In genomic region chr3:57227204-57227929, GRCh38 we compare ENCODE assay signal across 8 cellular contexts. TPM values are rescaled to one million over a fixed set of nuclear protein-coding genes. Genes with fewer than 3 reads are reported as not detected.
DNase-seq lines count a peak whose midpoint lies in the region; ATAC-seq and TF ChIP-seq lines count a peak whose summit lies in the region.

Gene APPL1 (plus strand): TSS chr3:57227729. CDS start chr3:57227884, 155 bp downstream.

- H3K36me3 ChIP-seq in hepatocyte (replicated peaks; ENCODE audit: insufficient read depth, low read depth): no peaks in the 10 kb centered on the region
- no peaks in the 10 kb centered on the region for H3K36me3 ChIP-seq in aorta (ENCODE audit: control insufficient read depth in 1 of 2, insufficient read depth in 2 of 2, low read length in 1 of 2)

- H3K4me1 ChIP-seq in hepatocyte (ENCODE audit: insufficient read depth) (no peaks in the 10 kb centered on the region), aorta (ENCODE audit: control insufficient read depth in 1 of 2, insufficient read depth in 2 of 2, low read length in 2 of 2) (peaks cover 0 to 1% of the 10 kb centered on the region in 2 donors)

- H3K9me3 ChIP-seq in hepatocyte (ENCODE audit: low read depth) (no peaks in the 10 kb centered on the region), aorta (ENCODE audit: control insufficient read depth, low read length) (no peaks in the 10 kb centered on the region)

- intact Hi-C loops in aorta (cut with DNase I): loop anchor here (2.0 to 10.0 kb wide), 4 partner anchors 63 to 530 kb away; partner anchors contain the start of genes IL17RD (in 1 of the 2) and SLMAP (in 1 of the 2)

- peak within 1 kb of the TSS; percentile 94 for H3K27ac ChIP-seq in hepatocyte
- peak within 1 kb of the TSS; percentile 20 to 85 for H3K27ac ChIP-seq in aorta (ENCODE audit: low read depth in 1 of 2, low read length in 2 of 2)

- DNase-seq in NCI-H146 (lab: John Stamatoyannopoulos, UW): peak; percentile 91
- DNase-seq in T1000 (lab: John Stamatoyannopoulos, UW): peak; percentile 90
- peak; percentile 98 for DNase-seq in astrocyte of the hippocampus (ENCODE audit: low read depth, low spot score)
- DNase-seq in hepatocyte (ENCODE audit: low spot score): peak; percentile 96
- DNase-seq in renal cortical epithelial cell (ENCODE audit: low read depth): peak; percentile 64
- peak; percentile 95 to 97 for DNase-seq in aorta

- H3K79me2 ChIP-seq in hepatocyte: peaks cover 38% of the 10 kb centered on the region

- no peaks in the 10 kb centered on the region for H3K9me2 ChIP-seq in hepatocyte (replicated peaks; ENCODE audit: insufficient read depth)

- H2AFZ ChIP-seq in hepatocyte: peak within 1 kb of the TSS; percentile 92

- TF ChIP-seq CTCF in hepatocyte (IDR thresholded peaks at IDR 0.05; ENCODE audit: poor library complexity): no peak

- no peaks in the 10 kb centered on the region for H3K27me3 ChIP-seq in hepatocyte
- no peaks in the 10 kb centered on the region for H3K27me3 ChIP-seq in aorta (ENCODE audit: control insufficient read depth in 1 of 2, insufficient read depth in 2 of 2, low read length in 1 of 2)

- peak within 1 kb of the TSS; percentile 80 for H3K4me2 ChIP-seq in hepatocyte

- ATAC-seq in GM18502 (IDR thresholded peaks at IDR 0.05; ENCODE audit: poor library complexity, unreplicated experiment) (peak; percentile 88), HG02840 (IDR thresholded peaks at IDR 0.05; ENCODE audit: low FRiP score, unreplicated experiment) (peak; percentile 86), aorta (ENCODE audit: low FRiP score) (peak; percentile 99)

- H3K4me3 ChIP-seq in hepatocyte: peak within 1 kb of the TSS; percentile 94
- H3K4me3 ChIP-seq in aorta (ENCODE audit: low read length in 2 of 2): peak within 1 kb of the TSS; percentile 82 to 89

- WGBS in hepatocyte (ENCODE audit: low lambda C conversion rate, missing lambda C conversion rate): under 1% methylated on average over 51 of the region's 71 CpGs
- 0% methylated on average over 58 to 71 of the region's 71 CpGs for WGBS in aorta, 2 donors

- peaks cover 15% of the 10 kb centered on the region for H4K20me1 ChIP-seq in hepatocyte (ENCODE audit: insufficient read depth, poor library complexity, severe bottlenecking)

RNA-seq across cellular contexts. Expression of gene APPL1, which starts in this region (rescaled TPM):
- 42.8 and 54.0 TPM in 2 replicates for total RNA-seq in hepatocyte
- polyA plus RNA-seq in hepatocyte: 31.9 and 32.5 TPM in 2 replicates
- 38.7 and 47.7 TPM in 2 replicates for total RNA-seq in renal cortical epithelial cell
- 10 to 100 TPM; 40.6 to 54.7 TPM for total RNA-seq in aorta
- 10 to 100 TPM; 13.1 to 13.4 TPM for polyA plus RNA-seq in aorta

Comparison
In these comparisons a context has a peak if more than half of its experiments do, and no peak if none do; other contexts are left out.
1. Peak in every context shown above with its lines: DNase-seq, ATAC-seq, H3K4me3 ChIP-seq and H3K27ac ChIP-seq.